ENCODE assay signal across 27 cellular contexts in the genomic region with DNA sequence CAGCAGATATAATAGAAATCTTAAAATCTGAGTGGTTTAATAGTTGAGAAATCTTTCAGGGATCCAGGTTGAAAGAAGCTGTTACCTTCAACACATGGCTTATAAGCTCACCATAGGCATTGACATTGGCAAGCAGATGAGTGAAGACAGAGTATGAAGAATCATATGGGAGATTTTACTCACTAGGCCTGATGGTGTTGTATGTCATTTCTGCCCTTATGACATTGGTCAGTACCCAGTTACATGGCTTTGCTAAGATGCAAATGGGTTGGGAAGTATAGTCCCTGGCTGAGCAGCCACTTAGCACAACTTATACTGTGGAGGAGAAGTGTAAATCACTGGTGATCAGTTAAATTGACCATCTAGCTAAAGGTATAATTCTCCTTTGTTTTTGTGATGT.
"Had no signal": no experiment of that assay in that cellular context is flagged by ENCODE, and none has a peak within 500 bp of the region (broad histone marks: within the 10 kb centered on the region; RNA-seq: fewer than 3 reads in every experiment).

No MANE protein-coding gene starts in this region.

- FAIRE-seq: TTC549 had no signal

- H3K27ac Mint-ChIP-seq: activated B cell treated with CpG ODN at 0.5 μM for 24 hours; activated CD4-positive, alpha-beta T cell treated with anti-CD3 and anti-CD28 coated beads, Interleukin-2, amount 10 ng/mL, durations not matched to agents 24 days and 14 days; activated CD8-positive, alpha-beta memory T cell treated with anti-CD3 and anti-CD28 coated beads, Interleukin-2, amount 10 ng/mL, durations not matched to agents 7 days and 5 days; activated T-helper 2 cell treated with anti-CD3 and anti-CD28 coated beads, Interferon-gamma antibody, Interleukin-2, Interleukin-4, amounts not matched to agents 10 μg/mL and 5 μg/mL and 100 μg/mL, durations not matched to agents 14 hours and 24 hours and 36 hours had no signal

- H3K4me3 Mint-ChIP-seq: activated B cell treated with CpG ODN at 0.5 μM for 24 hours; activated CD4-positive, alpha-beta T cell treated with anti-CD3 and anti-CD28 coated beads, Interleukin-2, amount 10 ng/mL, durations not matched to agents 24 days and 14 days; activated CD8-positive, alpha-beta memory T cell treated with anti-CD3 and anti-CD28 coated beads, Interleukin-2, amount 10 ng/mL, durations not matched to agents 7 days and 5 days; activated T-cell treated with anti-CD3 and anti-CD28 coated beads, Interleukin-2, amount 50 U/mL, for 24 hours had no signal

- ATAC-seq: activated CD8-positive, alpha-beta memory T cell treated with anti-CD3 and anti-CD28 coated beads, Interleukin-2, amount 10 ng/mL, durations not matched to agents 7 days and 5 days had no signal

- H3K27ac ChIP-seq: brain microvascular endothelial cell had no signal

- H3K9me3 Mint-ChIP-seq: activated B cell treated with CpG ODN at 0.5 μM for 24 hours had no signal

- H3K27me3 ChIP-seq: brain microvascular endothelial cell had no signal

- H3K27me3 Mint-ChIP-seq: activated B cell treated with CpG ODN at 0.5 μM for 24 hours; activated CD4-positive, alpha-beta T cell treated with anti-CD3 and anti-CD28 coated beads, Interleukin-2, amount 10 ng/mL, durations not matched to agents 24 days and 14 days; activated CD8-positive, alpha-beta memory T cell treated with anti-CD3 and anti-CD28 coated beads, Interleukin-2, amount 10 ng/mL, durations not matched to agents 7 days and 5 days; activated T-cell treated with anti-CD3 and anti-CD28 coated beads, Interleukin-2, amount 50 U/mL, for 24 hours had no signal

- DNase-seq: activated B cell treated with CpG ODN at 0.5 μM for 24 hours; activated CD4-positive, alpha-beta T cell treated with anti-CD3 and anti-CD28 coated beads for 1 hour; activated CD4-positive, alpha-beta T cell treated with anti-CD3 and anti-CD28 coated beads, Interleukin-2, amount 10 ng/mL, durations not matched to agents 24 days and 14 days; activated CD4-positive, alpha-beta T cell treated with anti-CD3 and anti-CD28 coated beads, Interleukin-2, amount 50 U/mL, for 48 hours; activated CD8-positive, alpha-beta memory T cell treated with anti-CD3 and anti-CD28 coated beads, Interleukin-2, amount 10 ng/mL, durations not matched to agents 7 days and 5 days; activated gamma-delta T cell treated with Interleukin-2 at 50 U/mL for 16 hours; activated naive CD4-positive, alpha-beta T cell treated with anti-CD3 and anti-CD28 coated beads, Interleukin-2, amount 50 U/mL, for 16 hours; activated T-cell treated with anti-CD3 and anti-CD28 coated beads, Interleukin-2, amount 50 U/mL, for 24 hours; amygdala; brain microvascular endothelial cell; IMR-90; Kasumi-1; KBM-7; NCI-H1092; NCI-H1417 treated with DMSO at 0.1 percent for 48 hours; NCI-H1694; NCI-H2029; NCI-H2107; NCI-H2171 treated with DMSO at 0.1 percent for 48 hours; NCI-H226; NCI-H526; NCI-H774; SIG-M5; T-helper 2 cell; T1000 had no signal
